7 cellular contexts compared by ENCODE assay signal in genomic region chr2:164913640-164914346, GRCh38. TPM values are rescaled to one million over a fixed set of nuclear protein-coding genes. Genes with fewer than 3 reads are reported as not detected.
DNase-seq lines count a peak whose midpoint lies in the region; ATAC-seq and TF ChIP-seq lines count a peak whose summit lies in the region.

No MANE protein-coding gene starts in this region.

- DNase-seq in SK-MEL-5 (ENCODE audit: low read depth, low spot score), result peak; percentile 65
- DNase-seq in left cardiac atrium, result no peak
- no peak for DNase-seq in nephron progenitor cell
- no peak for DNase-seq in activated T-helper 2 cell treated with anti-CD3 and anti-CD28 coated beads, Interferon-gamma antibody, Interleukin-2, Interleukin-4, amounts not matched to agents 10 μg/mL and 5 μg/mL and 100 μg/mL, durations not matched to agents 14 hours and 24 hours and 36 hours (ENCODE audit: low spot score)

- POLR2A ChIA-PET in HEK293 (lab: Yijun Ruan, JAX), result no interaction called here

- no peaks in the 10 kb centered on the region for H3K36me3 Mint-ChIP-seq in nephron progenitor cell (ENCODE audit: low read depth)
- H3K36me3 Mint-ChIP-seq in activated T-helper 2 cell treated with anti-CD3 and anti-CD28 coated beads, Interferon-gamma antibody, Interleukin-2, Interleukin-4, amounts not matched to agents 10 μg/mL and 5 μg/mL and 100 μg/mL, durations not matched to agents 14 hours and 24 hours and 36 hours (ENCODE audit: low read depth), result no peaks in the 10 kb centered on the region

- no peak overlapping the region for H3K9ac ChIP-seq in subcutaneous abdominal adipose tissue (ENCODE audit: low read length in 5 of 5)

- no peaks in the 10 kb centered on the region for H3K36me3 ChIP-seq in HEK293 (ENCODE audit: control insufficient read depth in 2 of 2, insufficient read depth in 1 of 2, low read length in 2 of 2)
- H3K36me3 ChIP-seq in subcutaneous abdominal adipose tissue (ENCODE audit: control insufficient read depth in 5 of 5, insufficient read depth in 5 of 5, low read length in 5 of 5), result no peaks in the 10 kb centered on the region

- H3K4me1 ChIP-seq in HEK293 (ENCODE audit: control insufficient read depth, insufficient read depth, low read length) (peaks cover 15% of the 10 kb centered on the region), subcutaneous abdominal adipose tissue (ENCODE audit: control insufficient read depth in 5 of 5, insufficient read depth in 5 of 5, low read length in 5 of 5) (peaks cover 0 to 23% (median 18%) of the 10 kb centered on the region in 5 donors)

- CTCF ChIA-PET in HEK293 (lab: Yijun Ruan, JAX), result interaction anchor here (0.6 to 2.1 kb wide), 22 partner anchors 8 to 307 kb away, joined by 3 to 21 read pairs (median 4); partner anchors contain the start of gene COBLL1

- H3K9me3 ChIP-seq in HEK293 (ENCODE audit: control insufficient read depth, insufficient read depth, low read depth, low read length) (no peaks in the 10 kb centered on the region), subcutaneous abdominal adipose tissue (ENCODE audit: control insufficient read depth in 5 of 5, low read length in 5 of 5) (no peaks in the 10 kb centered on the region)

- H3K4me3 Mint-ChIP-seq in nephron progenitor cell, result no peak overlapping the region
- H3K4me3 Mint-ChIP-seq in activated T-helper 2 cell treated with anti-CD3 and anti-CD28 coated beads, Interferon-gamma antibody, Interleukin-2, Interleukin-4, amounts not matched to agents 10 μg/mL and 5 μg/mL and 100 μg/mL, durations not matched to agents 14 hours and 24 hours and 36 hours (ENCODE audit: low read depth), result no peak overlapping the region

- no peak; the same call in 1 of the 2 replicates for TF ChIP-seq CTCF in HEK293 (tag by site-specific recombination; IDR thresholded peaks at IDR 0.05)
- no peak for TF ChIP-seq CTCF in nephron progenitor cell (IDR thresholded peaks at IDR 0.05)

- no peak overlapping the region for H3K27ac Mint-ChIP-seq in nephron progenitor cell
- H3K27ac Mint-ChIP-seq in activated T-helper 2 cell treated with anti-CD3 and anti-CD28 coated beads, Interferon-gamma antibody, Interleukin-2, Interleukin-4, amounts not matched to agents 10 μg/mL and 5 μg/mL and 100 μg/mL, durations not matched to agents 14 hours and 24 hours and 36 hours, result no peak overlapping the region

- ATAC-seq in left cardiac atrium (peak; percentile 30 to 78), HG03175 (IDR thresholded peaks at IDR 0.05; ENCODE audit: unreplicated experiment) (no peak)

- no peaks in the 10 kb centered on the region for H3K27me3 ChIP-seq in subcutaneous abdominal adipose tissue (ENCODE audit: control insufficient read depth in 5 of 5, insufficient read depth in 4 of 5, low read length in 5 of 5)

- intact Hi-C loops in left cardiac atrium (cut with DNase I), result loop anchor here (5.0 to 10.0 kb wide), 2 partner anchors 69 to 71 kb away; partner anchors contain the start of gene COBLL1 (in 2 of the 2)
- intact Hi-C loops in activated T-helper 2 cell treated with anti-CD3 and anti-CD28 coated beads, Interferon-gamma antibody, Interleukin-2, Interleukin-4, amounts not matched to agents 10 μg/mL and 5 μg/mL and 100 μg/mL, durations not matched to agents 14 hours and 24 hours and 36 hours (cut with micrococcal nuclease), result loop anchor here (5.0 to 10.0 kb wide), 3 partner anchors 71 to 176 kb away; partner anchors contain the start of gene COBLL1

- no peaks in the 10 kb centered on the region for H3K9me3 Mint-ChIP-seq in nephron progenitor cell
- no peaks in the 10 kb centered on the region for H3K9me3 Mint-ChIP-seq in activated T-helper 2 cell treated with anti-CD3 and anti-CD28 coated beads, Interferon-gamma antibody, Interleukin-2, Interleukin-4, amounts not matched to agents 10 μg/mL and 5 μg/mL and 100 μg/mL, durations not matched to agents 14 hours and 24 hours and 36 hours

- no peak overlapping the region for H3K27ac ChIP-seq in HEK293 (ENCODE audit: extremely low read depth, low read depth, low read length)
- H3K27ac ChIP-seq in subcutaneous abdominal adipose tissue (ENCODE audit: low read depth, low read length), result peak overlapping the region; percentile 26

- peaks cover 5% of the 10 kb centered on the region for H3K4me1 Mint-ChIP-seq in nephron progenitor cell
- peaks cover 16% of the 10 kb centered on the region for H3K4me1 Mint-ChIP-seq in activated T-helper 2 cell treated with anti-CD3 and anti-CD28 coated beads, Interferon-gamma antibody, Interleukin-2, Interleukin-4, amounts not matched to agents 10 μg/mL and 5 μg/mL and 100 μg/mL, durations not matched to agents 14 hours and 24 hours and 36 hours (ENCODE audit: low read depth)

- H3K27me3 Mint-ChIP-seq in nephron progenitor cell (ENCODE audit: low read depth, poor library complexity), result peaks cover 4% of the 10 kb centered on the region
- H3K27me3 Mint-ChIP-seq in activated T-helper 2 cell treated with anti-CD3 and anti-CD28 coated beads, Interferon-gamma antibody, Interleukin-2, Interleukin-4, amounts not matched to agents 10 μg/mL and 5 μg/mL and 100 μg/mL, durations not matched to agents 14 hours and 24 hours and 36 hours (ENCODE audit: low read depth), result peaks cover 21% of the 10 kb centered on the region

- H3K4me3 ChIP-seq in HEK293 (ENCODE audit: low read depth, low read length) (no peak overlapping the region), subcutaneous abdominal adipose tissue (ENCODE audit: low read depth in 1 of 5, low read length in 5 of 5) (no peak overlapping the region)

- in situ Hi-C loops in SK-MEL-5 (cut with HindIII; ENCODE audit: low pct_unique_long_range_greater_than_20kb, low sequenced_read_pairs), result no loop called here

TF ChIP-seq in HEK293, 187 proteins besides CTCF, POLR2A, EP300 and RAD21:
- TF ChIP-seq ZNF214 (tag by site-specific recombination; IDR thresholded peaks at IDR 0.05; ENCODE audit: borderline replicate concordance), result no peak
- 0 out of 2 replicates have a peak, but pooled peaks have one; percentile 11 for TF ChIP-seq ZBTB44 (tag by site-specific recombination; IDR thresholded peaks at IDR 0.05)
- TF ChIP-seq PBX3 (CRISPR knock-in tag; IDR thresholded peaks at IDR 0.05), result no peak
- no peak for TF ChIP-seq ZNF449 (tag by site-specific recombination; IDR thresholded peaks at IDR 0.05)
- TF ChIP-seq PRDM4 (tag by site-specific recombination; IDR thresholded peaks at IDR 0.05), result peak; percentile 54; the same call in 1 of the 2 replicates
- peak; percentile 43 for TF ChIP-seq ZNF654 (tag by site-specific recombination; IDR thresholded peaks at IDR 0.05; ENCODE audit: low read depth)

RNA-seq across cellular contexts. Expression of gene SLC38A11, which starts 41.5 kb away (rescaled TPM):
- total RNA-seq in SK-MEL-5 (2014; rRNA removed; shearing (Covaris generic)), result not detected in 2 replicates
- polyA plus RNA-seq in SK-MEL-5 (2015; cell fraction: cytosol; rRNA removed), result not detected in 2 replicates
- polyA plus RNA-seq in SK-MEL-5 (2015; cell fraction: nucleus; rRNA removed), result 0.19 and 0.45 TPM in 2 replicates
- total RNA-seq in left cardiac atrium, result under 1 TPM; 0.42 to 0.71 TPM
- total RNA-seq in activated T-helper 2 cell treated with anti-CD3 and anti-CD28 coated beads, Interferon-gamma antibody, Interleukin-2, Interleukin-4, amounts not matched to agents 10 μg/mL and 5 μg/mL and 100 μg/mL, durations not matched to agents 14 hours and 24 hours and 36 hours, result not detected in 2 replicates
